Comparison of ENCODE assay signal across 38 cellular contexts in genomic region chr5:3020426-3020825, GRCh38.
"Had no signal": no experiment of that assay in that cellular context is flagged by ENCODE, and none has a peak within 500 bp of the region (broad histone marks: within the 10 kb centered on the region; RNA-seq: fewer than 3 reads in every experiment).

No MANE protein-coding gene starts in this region.

- H3K9me3 ChIP-seq: ascending aorta, MG63, Peyer's patch had no signal

- DNase-seq: activated B cell treated with CpG ODN at 0.5 μM for 24 hours; activated CD4-positive, alpha-beta memory T cell treated with anti-CD3 and anti-CD28 coated beads for 36 hours; activated CD4-positive, alpha-beta T cell treated with anti-CD3 and anti-CD28 coated beads for 4 hours; activated CD4-positive, alpha-beta T cell treated with anti-CD3 and anti-CD28 coated beads, Interleukin-2, amount 50 U/mL, for 1 hour; activated CD4-positive, CD25-positive, alpha-beta regulatory T cell treated with anti-CD3 and anti-CD28 coated beads, Interleukin-2, amount 50 U/mL, for 72 hours; activated CD8-positive, alpha-beta memory T cell treated with anti-CD3 and anti-CD28 coated beads, Interleukin-2, amount 50 U/mL, for 4 hours; activated naive CD4-positive, alpha-beta T cell; activated naive CD8-positive, alpha-beta T cell treated with anti-CD3 and anti-CD28 coated beads, Interleukin-2, amount 10 ng/mL, durations not matched to agents 7 days and 5 days; activated T-cell treated with anti-CD3 and anti-CD28 coated beads for 4 hours; activated T-cell treated with anti-CD3 and anti-CD28 coated beads, Interleukin-2, amount 50 U/mL, for 4 hours; amygdala; Kasumi-1; KG1; MG63; NCI-H1048; NCI-H1436 treated with DMSO at 0.1 percent for 48 hours; NCI-H1694 treated with DMSO at 0.1 percent for 48 hours; NCI-H2029; NCI-H2107; NCI-H2171; NCI-H510A; NCI-H526; NCI-H748 treated with DMSO at 0.1 percent for 48 hours; PC-3; Peyer's patch; RPMI8226; SHP77 treated with DMSO at 0.1 percent for 48 hours; T-cell; T-helper 2 cell; T-helper 9 cell had no signal

- H3K27me3 ChIP-seq: ascending aorta, cardiac muscle cell, MG63, Peyer's patch, SJSA1 had no signal

- H3K4me3 ChIP-seq: ascending aorta, cardiac muscle cell, MG63, Peyer's patch, SJSA1 had no signal

- ATAC-seq: activated T-cell treated with anti-CD3 and anti-CD28 coated beads, Interleukin-2, amount 50 U/mL, for 4 hours; PC-3; SK-N-SH treated with all-trans-retinoic acid at 6 μM for 48 hours; T-cell had no signal

- H3K9me3 Mint-ChIP-seq: activated B cell treated with CpG ODN at 0.5 μM for 24 hours; activated CD4-positive, alpha-beta memory T cell treated with anti-CD3 and anti-CD28 coated beads for 36 hours; activated naive CD4-positive, alpha-beta T cell treated with anti-CD3 and anti-CD28 coated beads, Interleukin-2, amount 50 U/mL, for 24 hours had no signal

- H3K4me3 Mint-ChIP-seq: activated B cell treated with CpG ODN at 0.5 μM for 24 hours; activated CD4-positive, alpha-beta memory T cell treated with anti-CD3 and anti-CD28 coated beads for 36 hours; activated naive CD4-positive, alpha-beta T cell treated with anti-CD3 and anti-CD28 coated beads, Interleukin-2, amount 50 U/mL, for 24 hours; activated naive CD8-positive, alpha-beta T cell treated with anti-CD3 and anti-CD28 coated beads, Interleukin-2, amount 10 ng/mL, durations not matched to agents 7 days and 5 days; activated T-cell treated with anti-CD3 and anti-CD28 coated beads, Interleukin-2, amount 50 U/mL, for 4 hours; activated T-helper 1 cell treated with anti-CD3 and anti-CD28 coated beads, Interleukin-12 subunit alpha, Interleukin-12 subunit beta, Interleukin-2, Interleukin-4 antibody, amounts not matched to agents 30 ng/mL and 10 ng/mL and 1 ng/mL, durations not matched to agents 14 hours and 24 hours and 36 hours; central memory CD8-positive, alpha-beta T cell; T-cell had no signal

- H3K27me3 Mint-ChIP-seq: activated B cell treated with CpG ODN at 0.5 μM for 24 hours; activated CD4-positive, alpha-beta memory T cell treated with anti-CD3 and anti-CD28 coated beads for 36 hours; activated naive CD4-positive, alpha-beta T cell treated with anti-CD3 and anti-CD28 coated beads, Interleukin-2, amount 50 U/mL, for 24 hours; activated naive CD8-positive, alpha-beta T cell treated with anti-CD3 and anti-CD28 coated beads, Interleukin-2, amount 10 ng/mL, durations not matched to agents 7 days and 5 days; central memory CD8-positive, alpha-beta T cell; T-cell had no signal

- H3K27ac Mint-ChIP-seq: activated B cell treated with CpG ODN at 0.5 μM for 24 hours; activated CD4-positive, alpha-beta memory T cell treated with anti-CD3 and anti-CD28 coated beads for 36 hours; activated naive CD4-positive, alpha-beta T cell treated with anti-CD3 and anti-CD28 coated beads, Interleukin-2, amount 50 U/mL, for 24 hours; activated naive CD8-positive, alpha-beta T cell treated with anti-CD3 and anti-CD28 coated beads, Interleukin-2, amount 10 ng/mL, durations not matched to agents 7 days and 5 days; activated T-helper 1 cell treated with anti-CD3 and anti-CD28 coated beads, Interleukin-12 subunit alpha, Interleukin-12 subunit beta, Interleukin-2, Interleukin-4 antibody, amounts not matched to agents 30 ng/mL and 10 ng/mL and 1 ng/mL, durations not matched to agents 14 hours and 24 hours and 36 hours; T-cell had no signal

- H3K4me1 Mint-ChIP-seq: activated B cell treated with CpG ODN at 0.5 μM for 24 hours; activated naive CD4-positive, alpha-beta T cell treated with anti-CD3 and anti-CD28 coated beads, Interleukin-2, amount 50 U/mL, for 24 hours; activated naive CD8-positive, alpha-beta T cell treated with anti-CD3 and anti-CD28 coated beads, Interleukin-2, amount 10 ng/mL, durations not matched to agents 7 days and 5 days; central memory CD8-positive, alpha-beta T cell; T-cell had no signal

- H3K36me3 ChIP-seq: ascending aorta, cardiac muscle cell, MG63, Peyer's patch, SJSA1 had no signal

- H3K36me3 Mint-ChIP-seq: activated CD4-positive, alpha-beta memory T cell treated with anti-CD3 and anti-CD28 coated beads for 36 hours; activated naive CD4-positive, alpha-beta T cell treated with anti-CD3 and anti-CD28 coated beads, Interleukin-2, amount 50 U/mL, for 24 hours; activated naive CD8-positive, alpha-beta T cell treated with anti-CD3 and anti-CD28 coated beads, Interleukin-2, amount 10 ng/mL, durations not matched to agents 7 days and 5 days; T-cell had no signal

- H3K27ac ChIP-seq: ascending aorta, cardiac muscle cell, Peyer's patch, SJSA1, VCaP had no signal

- H3K4me1 ChIP-seq: ascending aorta, Peyer's patch, SJSA1 had no signal
